Comparison of ENCODE assay signal across 22 cellular contexts in genomic region chr20:4858000-4858399, GRCh38. TPM values are rescaled to one million over a fixed set of nuclear protein-coding genes. Genes with fewer than 3 reads are reported as not detected.
A peak's percentile ranks its signal among the peaks of the same experiment; 100 is the strongest.
DNase-seq lines count a peak whose midpoint lies in the region; ATAC-seq and TF ChIP-seq lines count a peak whose summit lies in the region.
"Had no signal": no experiment of that assay in that cellular context is flagged by ENCODE, and none has a peak within 500 bp of the region (broad histone marks: within the 10 kb centered on the region; RNA-seq: fewer than 3 reads in every experiment).

No MANE protein-coding gene starts in this region.

- H3K9me3 Mint-ChIP-seq in activated naive CD4-positive, alpha-beta T cell treated with anti-CD3 and anti-CD28 coated beads, Interleukin-2, amount 50 U/mL, for 72 hours: no peaks in the 10 kb centered on the region
- H3K9me3 Mint-ChIP-seq in H9: no peaks in the 10 kb centered on the region
- no peaks in the 10 kb centered on the region for H3K9me3 Mint-ChIP-seq in memory B cell
- H3K9me3 Mint-ChIP-seq in stimulated activated memory B cell treated with anti-CD40 and anti-IgM and Interleukin-4, amounts not matched to agents 10 μg/mL and 1 μg/mL and 100 μg/mL, for 72 hours: no peaks in the 10 kb centered on the region

- H3K4me3 Mint-ChIP-seq in H9 (no peak overlapping the region), memory B cell (no peak overlapping the region)
- H3K4me3 Mint-ChIP-seq in stimulated activated memory B cell treated with anti-CD40 and anti-IgM and Interleukin-4, amounts not matched to agents 10 μg/mL and 1 μg/mL and 100 μg/mL, for 72 hours: no peak overlapping the region

- no peaks in the 10 kb centered on the region for H3K27me3 Mint-ChIP-seq in H9 (ENCODE audit: low read depth)
- no peaks in the 10 kb centered on the region for H3K27me3 Mint-ChIP-seq in memory B cell
- no peaks in the 10 kb centered on the region for H3K27me3 Mint-ChIP-seq in stimulated activated memory B cell treated with anti-CD40 and anti-IgM and Interleukin-4, amounts not matched to agents 10 μg/mL and 1 μg/mL and 100 μg/mL, for 72 hours

- no peaks in the 10 kb centered on the region for H3K79me1 ChIP-seq in H9 (ENCODE audit: insufficient read depth, low read depth, low read length, poor library complexity, severe bottlenecking)

- DNase-seq in activated naive CD4-positive, alpha-beta T cell treated with anti-CD3 and anti-CD28 coated beads, Interleukin-2, amount 50 U/mL, for 72 hours (ENCODE audit: low spot score in 2 of 2): no peak
- no peak for DNase-seq in activated naive CD4-positive, alpha-beta T cell treated with anti-CD3 and anti-CD28 coated beads, Interleukin-2, amount 50 U/mL, for 16 hours
- DNase-seq in H9 (no peak), memory B cell (ENCODE audit: low spot score in 2 of 2) (no peak), body of pancreas (no peak), SKM-1 treated with dmso at 0.1 percent for 144 hours (lab: John Stamatoyannopoulos, UW; ENCODE audit: unreplicated experiment) (no peak)
- DNase-seq in stimulated activated CD4-positive, alpha-beta T cell treated with anti-CD3 and anti-CD28 coated beads, Interleukin-2, amount 100 ng/mL, for 48 hours: no peak
- DNase-seq: AML-193, DMS153, GM23248, H7, KG1, MG63, NCI-H2029 treated with DMSO at 0.1 percent for 48 hours, NCI-H2227 treated with DMSO at 0.1 percent for 48 hours, NCI-H526 treated with DMSO at 0.1 percent for 48 hours, PC-9, SJCRH30 had no signal

- peaks cover 7 to 23% of the 10 kb centered on the region in 2 donors for H3K36me3 Mint-ChIP-seq in activated naive CD4-positive, alpha-beta T cell treated with anti-CD3 and anti-CD28 coated beads, Interleukin-2, amount 50 U/mL, for 72 hours
- H3K36me3 Mint-ChIP-seq in H9 (ENCODE audit: insufficient read depth in 1 of 3, low read depth in 3 of 3) (peaks cover 25 to 59% (median 39%) of the 10 kb centered on the region in 3 experiments), memory B cell (peaks cover 57% of the 10 kb centered on the region)
- H3K36me3 Mint-ChIP-seq in stimulated activated memory B cell treated with anti-CD40 and anti-IgM and Interleukin-4, amounts not matched to agents 10 μg/mL and 1 μg/mL and 100 μg/mL, for 72 hours: peaks cover 88% of the 10 kb centered on the region

- no peak overlapping the region for H2AK5ac ChIP-seq in H9 (ENCODE audit: insufficient read length, low read length)

- no peak overlapping the region for H3K4me2 ChIP-seq in H9 (ENCODE audit: insufficient read depth, insufficient read length, low read length)
- H3K4me2 ChIP-seq: BLaER1 treated with 17β-estradiol and CSF1 and Interleukin-3, amounts not matched to agents 10 nM and 100 nM; PC-9 had no signal

- no peaks in the 10 kb centered on the region for H3K4me1 Mint-ChIP-seq in H9
- no peaks in the 10 kb centered on the region for H3K4me1 Mint-ChIP-seq in memory B cell
- H3K4me1 Mint-ChIP-seq in stimulated activated memory B cell treated with anti-CD40 and anti-IgM and Interleukin-4, amounts not matched to agents 10 μg/mL and 1 μg/mL and 100 μg/mL, for 72 hours: no peaks in the 10 kb centered on the region

- no peak overlapping the region for H3K9ac ChIP-seq in H9 (ENCODE audit: extremely low read depth, insufficient read length, low read length)
- H3K9ac ChIP-seq: BLaER1 treated with 17β-estradiol and CSF1 and Interleukin-3, amounts not matched to agents 10 nM and 100 nM; GM23248 had no signal

- H3K56ac ChIP-seq in H9 (ENCODE audit: insufficient read length, low read depth, low read length): no peak overlapping the region

- H3K23me2 ChIP-seq in H9 (ENCODE audit: insufficient read length, low read depth, low read length, poor library complexity, severe bottlenecking): no peaks in the 10 kb centered on the region

- no peak for TF ChIP-seq POLR2A in body of pancreas (IDR thresholded peaks at IDR 0.05)

- H3K9me3 ChIP-seq in H9 (ENCODE audit: control insufficient read depth, low read depth, low read length) (no peaks in the 10 kb centered on the region), body of pancreas (no peaks in the 10 kb centered on the region)
- H3K9me3 ChIP-seq: BLaER1 treated with 17β-estradiol and CSF1 and Interleukin-3, amounts not matched to agents 10 nM and 100 nM; MG63; SJCRH30 had no signal

- no peak overlapping the region for H2BK120ac ChIP-seq in H9 (ENCODE audit: low read depth, low read length, poor library complexity, severe bottlenecking)

- no peak for TF ChIP-seq CTCF in H9 (conservative IDR thresholded peaks at IDR 0.05)
- TF ChIP-seq CTCF in body of pancreas (IDR thresholded peaks at IDR 0.05): no peak

- no peaks in the 10 kb centered on the region for H3K27me3 ChIP-seq in H9 (ENCODE audit: insufficient read depth, low read length)
- no peaks in the 10 kb centered on the region for H3K27me3 ChIP-seq in body of pancreas
- H3K27me3 ChIP-seq: BLaER1 treated with 17β-estradiol and CSF1 and Interleukin-3, amounts not matched to agents 10 nM and 100 nM; MG63; SJCRH30 had no signal

- no CpG with 5 or more reads among the region's 3 CpGs for WGBS in H9 (ENCODE audit: extremely low coverage, insufficient read length, low lambda C conversion rate)
- WGBS in body of pancreas, 2 donors: 92 to 98% methylated on average over 3 of the region's 3 CpGs

- H4K5ac ChIP-seq in H9 (ENCODE audit: insufficient read length, low read depth, low read length): no peak overlapping the region

- peak overlapping the region; percentile 43 to 51 for H3K27ac Mint-ChIP-seq in activated naive CD4-positive, alpha-beta T cell treated with anti-CD3 and anti-CD28 coated beads, Interleukin-2, amount 50 U/mL, for 72 hours
- H3K27ac Mint-ChIP-seq in H9 (peak overlapping the region in 2 of 3 experiments; percentile 73 to 79; a peak in 1 of 7 replicates), memory B cell (peak overlapping the region; percentile 42)
- peak overlapping the region; percentile 39 for H3K27ac Mint-ChIP-seq in stimulated activated memory B cell treated with anti-CD40 and anti-IgM and Interleukin-4, amounts not matched to agents 10 μg/mL and 1 μg/mL and 100 μg/mL, for 72 hours

- intact Hi-C loops in body of pancreas (cut with DNase I): no loop called here

- no peak overlapping the region for H3T11ph ChIP-seq in H9 (ENCODE audit: low read length)

- H3K79me2 ChIP-seq in H9 (ENCODE audit: insufficient read depth, low read length): no peaks in the 10 kb centered on the region

- H2BK5ac ChIP-seq in H9 (ENCODE audit: insufficient read length, low read length): no peak overlapping the region

- no peak overlapping the region for H2BK15ac ChIP-seq in H9 (ENCODE audit: low read depth, low read length)

- H4K20me1 ChIP-seq in H9 (ENCODE audit: control insufficient read depth, insufficient read depth, insufficient read length): no peaks in the 10 kb centered on the region

- no peak overlapping the region for H3K4ac ChIP-seq in H9 (ENCODE audit: low read depth, low read length)

- H4K91ac ChIP-seq in H9 (ENCODE audit: insufficient read length, low read depth, low read length): no peak overlapping the region

- no peak overlapping the region for H4K8ac ChIP-seq in H9 (replicated peaks; ENCODE audit: insufficient read length, low read depth, low read length)

- ATAC-seq in activated naive CD4-positive, alpha-beta T cell treated with anti-CD3 and anti-CD28 coated beads, Interleukin-2, amount 50 U/mL, for 72 hours: no peak
- ATAC-seq in memory B cell (ENCODE audit: low read depth) (no peak), body of pancreas (no peak)
- ATAC-seq in stimulated activated memory B cell treated with anti-CD40 and anti-IgM and Interleukin-4, amounts not matched to agents 10 μg/mL and 1 μg/mL and 100 μg/mL, for 72 hours: no peak
- ATAC-seq: Right ventricle myocardium inferior, SK-N-SH treated with all-trans-retinoic acid at 6 μM for 48 hours had no signal

- H3K36me3 ChIP-seq in body of pancreas (replicated peaks in 1 of 2; ENCODE audit: insufficient read depth in 1 of 2, low read depth in 2 of 2): peaks cover 0 to 10% of the 10 kb centered on the region in 2 donors
- H3K36me3 ChIP-seq: MG63 had no signal

- H2BK20ac ChIP-seq in H9 (ENCODE audit: low read depth, low read length, poor library complexity, severe bottlenecking): no peak overlapping the region

- H2BK12ac ChIP-seq in H9 (ENCODE audit: insufficient read length, low read depth, low read length): no peak overlapping the region

- no peaks in the 10 kb centered on the region for H3K4me1 ChIP-seq in H9 (ENCODE audit: insufficient read depth, low read length)
- no peaks in the 10 kb centered on the region for H3K4me1 ChIP-seq in body of pancreas
- H3K4me1 ChIP-seq: SJCRH30 had no signal

- no peak overlapping the region for H3K14ac ChIP-seq in H9 (ENCODE audit: insufficient read depth, low read length)

- H3K23ac ChIP-seq in H9 (ENCODE audit: insufficient read length, low read depth, low read length): no peak overlapping the region

- no peak overlapping the region for H2AFZ ChIP-seq in H9 (ENCODE audit: low read length)
- H2AFZ ChIP-seq: GM23248, PC-9 had no signal

- no peak overlapping the region for H3K18ac ChIP-seq in H9 (ENCODE audit: insufficient read length, low read depth, low read length)

- H3K4me3 ChIP-seq in body of pancreas: no peak overlapping the region
- H3K4me3 ChIP-seq: BLaER1 treated with 17β-estradiol and CSF1 and Interleukin-3, amounts not matched to agents 10 nM and 100 nM; GM23248; MG63; PC-9; SJCRH30 had no signal

- H3K27ac ChIP-seq in H9 (ENCODE audit: insufficient read length, low read depth, low read length) (no peak overlapping the region), body of pancreas (no peak overlapping the region)
- H3K27ac ChIP-seq: BLaER1 treated with 17β-estradiol and CSF1 and Interleukin-3, amounts not matched to agents 10 nM and 100 nM; GM23248; PC-9; SJCRH30 had no signal

RNA-seq across cellular contexts. Expression of gene RASSF2, which starts 34.6 kb away (rescaled TPM):
- 10 to 100 TPM; 40.4 to 50.6 TPM for total RNA-seq in activated naive CD4-positive, alpha-beta T cell treated with anti-CD3 and anti-CD28 coated beads, Interleukin-2, amount 50 U/mL, for 72 hours
- total RNA-seq in H9 (2021) (4.3 and 4.8 TPM in 2 replicates), body of pancreas (1 to 10 TPM; 2.6 to 5.7 TPM)
